11 cellular contexts compared by ENCODE assay signal in the genomic region with DNA sequence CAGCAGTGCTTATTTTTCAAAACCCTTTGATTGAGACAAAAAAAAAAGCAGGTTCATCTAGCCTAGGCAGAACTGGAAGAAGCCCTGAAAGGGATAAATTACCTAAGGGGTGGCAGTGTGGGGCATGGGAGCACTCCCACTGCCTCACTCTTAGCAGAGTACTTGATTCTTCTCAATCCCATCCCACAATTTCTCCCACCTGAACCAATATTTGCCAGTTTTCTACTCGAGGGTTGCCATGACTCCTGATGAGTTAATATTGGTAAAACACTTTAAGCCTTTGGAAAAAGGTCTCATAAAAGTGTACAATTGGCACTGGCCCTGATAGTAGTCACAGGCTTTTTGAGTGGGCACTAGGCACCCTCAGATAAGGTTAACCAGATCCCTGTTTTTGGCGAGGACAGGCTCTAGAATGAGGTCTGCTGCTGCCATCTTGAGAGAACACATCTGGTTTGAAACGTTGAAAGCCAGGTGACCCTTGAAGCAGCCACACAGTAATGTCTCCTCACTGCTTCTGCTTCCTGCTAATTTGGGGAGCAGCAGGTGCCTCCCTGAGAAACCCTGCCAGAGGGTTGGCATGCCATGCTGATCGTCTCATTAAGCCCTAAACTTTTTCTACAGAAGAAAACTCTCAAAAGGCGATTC.
DNase-seq lines count a peak whose midpoint lies in the region; ATAC-seq and TF ChIP-seq lines count a peak whose summit lies in the region.
"Had no signal": no experiment of that assay in that cellular context is flagged by ENCODE, and none has a peak within 500 bp of the region (broad histone marks: within the 10 kb centered on the region; RNA-seq: fewer than 3 reads in every experiment).

No MANE protein-coding gene starts in this region.

- in situ Hi-C loops in GM23248 (cut with MboI): no loop called here

- peak in 2 of 4 donors; percentile 53 to 58 for TF ChIP-seq EP300 in sigmoid colon (IDR thresholded peaks at IDR 0.05)

- 20 to 24% methylated on average over 5 of the region's 5 CpGs for WGBS in GM23248 (ENCODE audit: low coverage in 1 of 2, low lambda C conversion rate in 2 of 2, missing lambda C conversion rate in 2 of 2), 2 experiments
- WGBS in esophagus, 2 donors: 27 to 40% methylated on average over 5 of the region's 5 CpGs
- WGBS in sigmoid colon, 2 donors: 48 to 63% methylated on average over 5 of the region's 5 CpGs

- H3K9me2 ChIP-seq in GM23248 (ENCODE audit: insufficient read depth) (no peaks in the 10 kb centered on the region), PC-3 (replicated peaks; ENCODE audit: low read length) (no peaks in the 10 kb centered on the region)

- CTCF ChIA-PET in PC-3 (lab: Charles Lee): interaction anchor here (0.6 kb wide), 1 partner anchor 195 kb away, joined by 9 read pairs; no protein-coding TSS in a partner anchor
- CTCF ChIA-PET in activated CD8-positive, alpha-beta T cell treated with anti-CD3 and anti-CD28 coated beads for 36 hours (lab: Charles Lee): no interaction called here

- no peaks in the 10 kb centered on the region for H3K79me2 ChIP-seq in GM23248 (ENCODE audit: insufficient read depth)
- no peaks in the 10 kb centered on the region for H3K79me2 ChIP-seq in PC-3 (ENCODE audit: low read length)

- H4K20me1 ChIP-seq in GM23248 (ENCODE audit: insufficient read depth) (no peaks in the 10 kb centered on the region), PC-3 (ENCODE audit: low read length) (no peaks in the 10 kb centered on the region)

- H3K4me1 Mint-ChIP-seq in activated CD8-positive, alpha-beta T cell treated with anti-CD3 and anti-CD28 coated beads for 36 hours (ENCODE audit: low read depth): peaks cover 17% of the 10 kb centered on the region

- DNase-seq in GM23248 (peak; percentile 24), PC-3 (peak; percentile 51), sigmoid colon (peak; percentile 68), NCI-H1048 (lab: John Stamatoyannopoulos, UW) (no peak), NCI-H524 treated with DMSO at 0.1 percent for 48 hours (lab: John Stamatoyannopoulos, UW) (no peak)
- DNase-seq in activated CD8-positive, alpha-beta T cell treated with anti-CD3 and anti-CD28 coated beads for 36 hours: no peak
- DNase-seq: activated CD8-positive, alpha-beta T cell treated with anti-CD3 and anti-CD28 coated beads, Interleukin-2, amount 10 ng/mL, durations not matched to agents 7 days and 5 days; OCI-M1 had no signal

- H3F3A ChIP-seq in GM23248 (ENCODE audit: insufficient read depth) (peaks cover 63% of the 10 kb centered on the region), PC-3 (ENCODE audit: low read length, unreplicated experiment) (peaks cover 13% of the 10 kb centered on the region)

- H3K36me3 ChIP-seq in GM23248 (ENCODE audit: low read depth): no peaks in the 10 kb centered on the region
- no peaks in the 10 kb centered on the region for H3K36me3 ChIP-seq in PC-3 (ENCODE audit: low read depth, low read length)
- no peaks in the 10 kb centered on the region for H3K36me3 ChIP-seq in esophagus (ENCODE audit: control insufficient read depth in 2 of 2, insufficient read depth in 2 of 2, low read length in 1 of 2)
- no peaks in the 10 kb centered on the region for H3K36me3 ChIP-seq in sigmoid colon

- intact Hi-C loops in PC-3 (cut with micrococcal nuclease): loop anchor here (1.0 to 10.0 kb wide), 6 partner anchors 19 to 655 kb away; partner anchors contain the start of gene ZFP36L1
- intact Hi-C loops in sigmoid colon (cut with DNase I): loop anchor here (2.0 to 10.0 kb wide), 8 partner anchors 35 to 678 kb away; partner anchors contain the start of gene ZFP36L1
- intact Hi-C loops in activated CD8-positive, alpha-beta T cell treated with anti-CD3 and anti-CD28 coated beads for 36 hours (cut with micrococcal nuclease): no loop called here

- no peak overlapping the region for H2AFZ ChIP-seq in GM23248
- no peak overlapping the region for H2AFZ ChIP-seq in PC-3 (ENCODE audit: low read length)

- H3K4me3 Mint-ChIP-seq in activated CD8-positive, alpha-beta T cell treated with anti-CD3 and anti-CD28 coated beads for 36 hours: no peak overlapping the region
- H3K4me3 Mint-ChIP-seq: activated CD8-positive, alpha-beta T cell treated with anti-CD3 and anti-CD28 coated beads, Interleukin-2, amount 10 ng/mL, durations not matched to agents 7 days and 5 days; stimulated activated naive CD8-positive, alpha-beta T cell treated with anti-CD3 and anti-CD28 coated beads, Interleukin-15, Interleukin-2, amounts not matched to agents 100 ng/mL and 50 ng/mL, for 24 hours had no signal

- H3K9me3 Mint-ChIP-seq in activated CD8-positive, alpha-beta T cell treated with anti-CD3 and anti-CD28 coated beads for 36 hours: no peaks in the 10 kb centered on the region
- H3K9me3 Mint-ChIP-seq: stimulated activated naive CD8-positive, alpha-beta T cell treated with anti-CD3 and anti-CD28 coated beads, Interleukin-15, Interleukin-2, amounts not matched to agents 100 ng/mL and 50 ng/mL, for 24 hours had no signal

- ATAC-seq in PC-3 (no peak; the same call in 1 of the 2 replicates), HG03571 (IDR thresholded peaks at IDR 0.05; ENCODE audit: unreplicated experiment) (no peak)
- ATAC-seq in activated CD8-positive, alpha-beta T cell treated with anti-CD3 and anti-CD28 coated beads for 36 hours: no peak
- ATAC-seq: activated CD8-positive, alpha-beta T cell treated with anti-CD3 and anti-CD28 coated beads, Interleukin-2, amount 10 ng/mL, durations not matched to agents 7 days and 5 days had no signal

- H3K4me1 ChIP-seq in GM23248 (ENCODE audit: insufficient read depth) (peaks cover 90% of the 10 kb centered on the region), PC-3 (ENCODE audit: insufficient read depth, low read length) (peaks cover 72% of the 10 kb centered on the region), esophagus (ENCODE audit: control insufficient read depth in 2 of 2, insufficient read depth in 2 of 2, low read length in 1 of 2) (peaks cover 0 to 2% of the 10 kb centered on the region in 2 donors), sigmoid colon (peaks cover 0 to 88% (median 76%) of the 10 kb centered on the region in 4 donors)

- POLR2A ChIA-PET in PC-3 (lab: Charles Lee; ENCODE audit: unreplicated experiment): no interaction called here
- POLR2A ChIA-PET in activated CD8-positive, alpha-beta T cell treated with anti-CD3 and anti-CD28 coated beads for 36 hours (lab: Charles Lee): interaction anchor here (0.6 kb wide), 1 partner anchor 199 kb away, joined by 3 read pairs; no protein-coding TSS in a partner anchor

- H3K4me2 ChIP-seq in GM23248 (ENCODE audit: unreplicated experiment): peak overlapping the region; percentile 9
- peak overlapping the region; percentile 57 for H3K4me2 ChIP-seq in PC-3 (ENCODE audit: low read length)

- H3K27me3 Mint-ChIP-seq in activated CD8-positive, alpha-beta T cell treated with anti-CD3 and anti-CD28 coated beads for 36 hours: no peaks in the 10 kb centered on the region
- H3K27me3 Mint-ChIP-seq: stimulated activated naive CD8-positive, alpha-beta T cell treated with anti-CD3 and anti-CD28 coated beads, Interleukin-15, Interleukin-2, amounts not matched to agents 100 ng/mL and 50 ng/mL, for 24 hours had no signal

- H3K9me3 ChIP-seq in GM23248 (ENCODE audit: low read depth): no peaks in the 10 kb centered on the region
- no peaks in the 10 kb centered on the region for H3K9me3 ChIP-seq in PC-3 (ENCODE audit: low read length)
- no peaks in the 10 kb centered on the region for H3K9me3 ChIP-seq in esophagus (ENCODE audit: control insufficient read depth in 2 of 2, insufficient read depth in 1 of 2, low read depth in 1 of 2, low read length in 1 of 2)
- H3K9me3 ChIP-seq in sigmoid colon: no peaks in the 10 kb centered on the region

- H3K27ac ChIP-seq in GM23248: peak overlapping the region; percentile 98
- H3K27ac ChIP-seq in PC-3 (ENCODE audit: low read length): peak overlapping the region; percentile 93
- H3K27ac ChIP-seq in esophagus (ENCODE audit: low read depth in 2 of 2, low read length in 1 of 2): peak overlapping the region; percentile 80 to 86
- peak overlapping the region; percentile 86 to 92 (median 88) for H3K27ac ChIP-seq in sigmoid colon

- TF ChIP-seq POLR2A in sigmoid colon (IDR thresholded peaks at IDR 0.05): no peak

- no peaks in the 10 kb centered on the region for H3K36me3 Mint-ChIP-seq in activated CD8-positive, alpha-beta T cell treated with anti-CD3 and anti-CD28 coated beads for 36 hours (ENCODE audit: low read depth)

- H3K27me3 ChIP-seq in GM23248 (replicated peaks; ENCODE audit: insufficient read depth) (no peaks in the 10 kb centered on the region), PC-3 (ENCODE audit: low read length) (no peaks in the 10 kb centered on the region), esophagus (ENCODE audit: control insufficient read depth in 1 of 2, insufficient read depth in 2 of 2, low read length in 2 of 2) (no peaks in the 10 kb centered on the region), sigmoid colon (no peaks in the 10 kb centered on the region)

- BruUV-seq in PC-3 (replicated peaks; lab: Mats Ljungman, UMichigan): TSS peak; percentile 93

- TF ChIP-seq CTCF in PC-3 (conservative IDR thresholded peaks at IDR 0.05; ENCODE audit: low read depth, low read length) (no peak), sigmoid colon (IDR thresholded peaks at IDR 0.05) (no peak)
- no peak for TF ChIP-seq CTCF in activated CD8-positive, alpha-beta T cell treated with anti-CD3 and anti-CD28 coated beads for 36 hours (IDR thresholded peaks at IDR 0.05)

- H3K4me3 ChIP-seq in GM23248 (no peak overlapping the region), PC-3 (ENCODE audit: low read length) (no peak overlapping the region), esophagus (ENCODE audit: low read depth in 1 of 2, low read length in 2 of 2) (no peak overlapping the region), sigmoid colon (no peak overlapping the region)

- no peak overlapping the region for H3K27ac Mint-ChIP-seq in activated CD8-positive, alpha-beta T cell treated with anti-CD3 and anti-CD28 coated beads for 36 hours
- H3K27ac Mint-ChIP-seq: activated CD8-positive, alpha-beta T cell treated with anti-CD3 and anti-CD28 coated beads, Interleukin-2, amount 10 ng/mL, durations not matched to agents 7 days and 5 days; stimulated activated naive CD8-positive, alpha-beta T cell treated with anti-CD3 and anti-CD28 coated beads, Interleukin-15, Interleukin-2, amounts not matched to agents 100 ng/mL and 50 ng/mL, for 24 hours had no signal

- peak overlapping the region; percentile 49 for H3K9ac ChIP-seq in GM23248
- peak overlapping the region; percentile 68 for H3K9ac ChIP-seq in PC-3 (ENCODE audit: low read length)

Comparison
In these comparisons a context has a peak if more than half of its experiments do, and no peak if none do; other contexts are left out.
1. DNase-seq: peak in GM23248 (single experiment), PC-3 (single experiment) and sigmoid colon (single experiment); none in NCI-H1048 (single experiment), activated CD8-positive, alpha-beta T cell treated with anti-CD3 and anti-CD28 coated beads for 36 hours (single experiment) and NCI-H524 treated with DMSO at 0.1 percent for 48 hours (single experiment).
2. Peak in every context shown above with its lines, with median percentiles within 50 percentile points of each other: H3K27ac ChIP-seq.